In genomic region chr3:169764453-169765280, GRCh38 we compare ENCODE assay signal across 8 cellular contexts. TPM values are rescaled to one million over a fixed set of nuclear protein-coding genes. Genes with fewer than 3 reads are reported as not detected.
DNase-seq lines count a peak whose midpoint lies in the region; ATAC-seq and TF ChIP-seq lines count a peak whose summit lies in the region.

Gene TERC (minus strand): TSS chr3:169765060.

- peak within 1 kb of the TSS; percentile 75 for H3K4me2 ChIP-seq in Loucy (ENCODE audit: low read depth, low read length, poor library complexity, severe bottlenecking)
- H3K4me2 ChIP-seq in neural progenitor cell = peak within 1 kb of the TSS; percentile 74

- H3K9me2 ChIP-seq in Loucy (replicated peaks; ENCODE audit: low read depth, low read length) = no peaks in the 10 kb centered on the region

- peak within 1 kb of the TSS; percentile 86 for H3K4me3 Mint-ChIP-seq in neural progenitor cell

- no peaks in the 10 kb centered on the region for H3K36me3 ChIP-seq in Loucy (ENCODE audit: insufficient read depth, low read length)
- no peaks in the 10 kb centered on the region for H3K36me3 ChIP-seq in SJSA1
- H3K36me3 ChIP-seq in neural progenitor cell = no peaks in the 10 kb centered on the region

- H3K27ac Mint-ChIP-seq in neural progenitor cell = no peak within 1 kb of the TSS

- peaks cover 4% of the 10 kb centered on the region for H3K36me3 Mint-ChIP-seq in neural progenitor cell

- peaks cover 19% of the 10 kb centered on the region for H3K9me3 Mint-ChIP-seq in neural progenitor cell

- H3K4me1 ChIP-seq in Loucy (ENCODE audit: insufficient read depth, low read length, poor library complexity, severe bottlenecking) = peaks cover 25% of the 10 kb centered on the region
- H3K4me1 ChIP-seq in SJSA1 (replicated peaks) = no peaks in the 10 kb centered on the region
- H3K4me1 ChIP-seq in foreskin keratinocyte = peaks cover 7% of the 10 kb centered on the region
- no peaks in the 10 kb centered on the region for H3K4me1 ChIP-seq in neural progenitor cell

- peak; percentile 87 for ATAC-seq in foreskin keratinocyte

- H2AFZ ChIP-seq in Loucy (ENCODE audit: low read length) = peak within 1 kb of the TSS; percentile 87
- no peak within 1 kb of the TSS for H2AFZ ChIP-seq in neural progenitor cell (replicated peaks)

- H3K79me2 ChIP-seq in Loucy (ENCODE audit: insufficient read depth, low read length) (no peaks in the 10 kb centered on the region), neural progenitor cell (ENCODE audit: low read depth) (no peaks in the 10 kb centered on the region)

- peak within 1 kb of the TSS; percentile 91 for H3K9ac ChIP-seq in Loucy (ENCODE audit: low read depth, low read length, poor library complexity, severe bottlenecking)
- H3K9ac ChIP-seq in neural progenitor cell = peak within 1 kb of the TSS; percentile 48

- DNase-seq in ELR (ENCODE audit: low read depth) = peak; percentile 92
- DNase-seq in GOT3 (lab: John Stamatoyannopoulos, UW) = peak; percentile 90
- DNase-seq in SJSA1 (ENCODE audit: low read depth in 1 of 2, low spot score in 2 of 2) = peak; percentile 66 to 85
- DNase-seq in activated naive CD4-positive, alpha-beta T cell treated with Interleukin-2 at 50 U/mL for 16 hours = peak; percentile 91
- peak; percentile 73 to 86 for DNase-seq in foreskin keratinocyte
- peak; percentile 72 for DNase-seq in neural progenitor cell (ENCODE audit: low spot score)
- peak; percentile 89 for DNase-seq in stromal cell of bone marrow (ENCODE audit: low read depth)

- H3K27me3 ChIP-seq in Loucy (ENCODE audit: insufficient read depth, low read length, poor library complexity, severe bottlenecking) = no peaks in the 10 kb centered on the region
- no peaks in the 10 kb centered on the region for H3K27me3 ChIP-seq in SJSA1 (replicated peaks)
- H3K27me3 ChIP-seq in foreskin keratinocyte = no peaks in the 10 kb centered on the region
- H3K27me3 ChIP-seq in neural progenitor cell = no peaks in the 10 kb centered on the region

- H3F3A ChIP-seq in Loucy (ENCODE audit: low read depth) (peaks cover 35% of the 10 kb centered on the region), neural progenitor cell (ENCODE audit: low read depth) (peaks cover 24% of the 10 kb centered on the region)

- peaks cover 4% of the 10 kb centered on the region for H3K4me1 Mint-ChIP-seq in neural progenitor cell

- TF ChIP-seq CTCF in Loucy (conservative IDR thresholded peaks at IDR 0.05; ENCODE audit: low read length) = no peak
- no peak for TF ChIP-seq CTCF in foreskin keratinocyte (conservative IDR thresholded peaks at IDR 0.05)
- no peak for TF ChIP-seq CTCF in neural progenitor cell (IDR thresholded peaks at IDR 0.05)

- peaks cover 4% of the 10 kb centered on the region for H3K27me3 Mint-ChIP-seq in neural progenitor cell (ENCODE audit: insufficient read depth, low read depth)

- H3K27ac ChIP-seq in SJSA1 (peak within 1 kb of the TSS; percentile 80), foreskin keratinocyte (peak within 1 kb of the TSS; percentile 91), neural progenitor cell (no peak within 1 kb of the TSS)

- H4K20me1 ChIP-seq in Loucy (ENCODE audit: insufficient read depth, low read length, poor library complexity, severe bottlenecking) (no peaks in the 10 kb centered on the region), neural progenitor cell (ENCODE audit: low read depth) (no peaks in the 10 kb centered on the region)

- H3K9me3 ChIP-seq in Loucy (ENCODE audit: insufficient read depth, low read depth, low read length) (no peaks in the 10 kb centered on the region), SJSA1 (replicated peaks) (peaks cover 9% of the 10 kb centered on the region), neural progenitor cell (ENCODE audit: low read depth) (no peaks in the 10 kb centered on the region)

- H3K4me3 ChIP-seq in Loucy (ENCODE audit: low read length, poor library complexity, severe bottlenecking) (peak within 1 kb of the TSS; percentile 88), SJSA1 (peak within 1 kb of the TSS; percentile 61), neural progenitor cell (peak within 1 kb of the TSS; percentile 56)

RNA-seq across cellular contexts. Expression of gene TERC, which starts in this region (rescaled TPM):
- 50.9 and 61.5 TPM in 2 replicates for total RNA-seq in SJSA1 (2014; rRNA removed; shearing (Covaris generic))
- total RNA-seq in foreskin keratinocyte = 60.4 and 78.7 TPM in 2 replicates
- polyA plus RNA-seq in foreskin keratinocyte = not detected in 2 replicates
- 47.5 and 119 TPM in 2 replicates for total RNA-seq in neural progenitor cell (ENCODE audit: low replicate concordance)
